14 cellular contexts compared by ENCODE assay signal in the genomic region with DNA sequence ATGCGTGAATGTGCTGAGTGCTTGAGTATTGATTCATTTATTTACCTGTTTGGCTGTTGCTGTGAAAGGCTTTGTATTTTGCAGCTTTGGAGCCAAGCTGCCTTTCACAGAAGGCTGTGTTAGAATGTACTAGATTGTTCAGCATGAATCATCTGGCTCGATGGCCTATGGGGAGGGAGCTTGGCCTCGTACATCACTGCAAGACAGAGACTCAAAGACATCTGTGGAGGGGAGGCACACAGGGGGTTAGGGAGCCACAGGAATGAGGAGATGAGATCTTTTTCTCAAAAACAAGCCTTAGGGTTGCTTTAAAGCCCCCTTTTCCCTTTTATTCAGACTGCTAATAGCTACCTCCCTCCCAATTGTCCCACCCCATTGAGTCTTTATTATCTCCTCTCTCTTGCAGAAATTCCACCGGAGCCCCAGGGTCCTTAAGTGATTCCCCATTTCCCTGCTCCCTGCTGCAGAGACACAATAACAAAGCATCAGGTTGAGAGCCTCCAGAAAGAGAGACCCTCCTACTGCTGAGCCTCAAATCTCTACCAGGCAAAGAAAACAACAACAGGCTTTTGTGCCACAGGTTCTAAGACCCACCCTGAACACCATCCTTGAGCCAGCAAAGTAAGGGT.
DNase-seq lines count a peak whose midpoint lies in the region; ATAC-seq and TF ChIP-seq lines count a peak whose summit lies in the region.
"Had no signal": no experiment of that assay in that cellular context is flagged by ENCODE, and none has a peak within 500 bp of the region (broad histone marks: within the 10 kb centered on the region; RNA-seq: fewer than 3 reads in every experiment).

No MANE protein-coding gene starts in this region.

- no peaks in the 10 kb centered on the region for H3K9me3 ChIP-seq in spleen
- H3K9me3 ChIP-seq in CD8-positive, alpha-beta memory T cell (ENCODE audit: low read length), result no peaks in the 10 kb centered on the region

- POLR2A ChIA-PET in CD8-positive, alpha-beta memory T cell (lab: Charles Lee), result no interaction called here

- no peaks in the 10 kb centered on the region for H3K4me1 ChIP-seq in spleen
- no peaks in the 10 kb centered on the region for H3K4me1 ChIP-seq in CD8-positive, alpha-beta memory T cell (ENCODE audit: insufficient read depth, low read length)

- intact Hi-C loops in head of caudate nucleus (cut with DNase I), result no loop called here
- intact Hi-C loops in spleen (cut with DNase I; ENCODE audit: low total_unique reads), result no loop called here

- TF ChIP-seq POLR2A in spleen (IDR thresholded peaks at IDR 0.05), result no peak

- no peaks in the 10 kb centered on the region for H3K36me3 Mint-ChIP-seq in progenitor cell of endocrine pancreas (ENCODE audit: insufficient read depth)
- H3K36me3 Mint-ChIP-seq in CD8-positive, alpha-beta memory T cell, result no peaks in the 10 kb centered on the region
- H3K36me3 Mint-ChIP-seq: activated naive CD8-positive, alpha-beta T cell; natural killer cell had no signal

- TF ChIP-seq CTCF in progenitor cell of endocrine pancreas (IDR thresholded peaks at IDR 0.05; ENCODE audit: unreplicated experiment) (no peak), spleen (IDR thresholded peaks at IDR 0.05 in 8 of 11, conservative IDR thresholded peaks at IDR 0.05 in 3 of 11) (no peak)

- no peaks in the 10 kb centered on the region for H3K36me3 ChIP-seq in spleen
- no peaks in the 10 kb centered on the region for H3K36me3 ChIP-seq in CD8-positive, alpha-beta memory T cell (ENCODE audit: insufficient read depth, low read length)

- H3K27me3 Mint-ChIP-seq in progenitor cell of endocrine pancreas, result no peaks in the 10 kb centered on the region
- H3K27me3 Mint-ChIP-seq in CD8-positive, alpha-beta memory T cell, result peaks cover 0 to 4% of the 10 kb centered on the region in 2 donors
- H3K27me3 Mint-ChIP-seq: activated naive CD8-positive, alpha-beta T cell; CD4-positive, alpha-beta T cell had no signal

- peak; percentile 79 for DNase-seq in HPDE6-E6E7 (ENCODE audit: extremely low spot score)
- peak in 31 of 58 donors; percentile 5 to 77 (median 29) for DNase-seq in anterior cingulate cortex (lab: John Stamatoyannopoulos, UW)
- DNase-seq in head of caudate nucleus, result peak in 34 of 42 donors; percentile 7 to 80 (median 48)
- no peak for DNase-seq in progenitor cell of endocrine pancreas (ENCODE audit: low spot score, unreplicated experiment)
- no peak for DNase-seq in spleen
- no peak for DNase-seq in NOMO-1 treated with dmso at 0.1 percent for 144 hours (lab: John Stamatoyannopoulos, UW; ENCODE audit: unreplicated experiment)
- DNase-seq in CD8-positive, alpha-beta memory T cell, result no peak
- DNase-seq: CD4-positive, alpha-beta T cell; effector memory CD4-positive, alpha-beta T cell; natural killer cell; NCI-H1694 treated with DMSO at 0.1 percent for 48 hours; T-helper 2 cell had no signal

- H3K4me1 Mint-ChIP-seq in progenitor cell of endocrine pancreas (ENCODE audit: low read depth), result peaks cover 24% of the 10 kb centered on the region
- H3K4me1 Mint-ChIP-seq in CD8-positive, alpha-beta memory T cell, result no peaks in the 10 kb centered on the region
- H3K4me1 Mint-ChIP-seq: natural killer cell had no signal

- CTCF ChIA-PET in CD8-positive, alpha-beta memory T cell (lab: Charles Lee), result no interaction called here

- no peaks in the 10 kb centered on the region for H3K9me3 Mint-ChIP-seq in progenitor cell of endocrine pancreas (ENCODE audit: low read depth)
- peaks cover 0 to 2% (median 0%) of the 10 kb centered on the region in 5 donors for H3K9me3 Mint-ChIP-seq in CD8-positive, alpha-beta memory T cell

- H3K4me3 ChIP-seq in spleen, result no peak overlapping the region
- no peak overlapping the region for H3K4me3 ChIP-seq in CD8-positive, alpha-beta memory T cell (ENCODE audit: low read length)

- ATAC-seq in GM21576 (IDR thresholded peaks at IDR 0.05; ENCODE audit: unreplicated experiment), result no peak
- ATAC-seq: natural killer cell had no signal

- 59 to 70% (median 65%) methylated on average over 4 of the region's 4 CpGs for WGBS in spleen, 5 donors

- H3K27ac ChIP-seq in spleen, result no peak overlapping the region
- H3K27ac ChIP-seq in CD8-positive, alpha-beta memory T cell (ENCODE audit: low read depth, low read length), result no peak overlapping the region

- no peaks in the 10 kb centered on the region for H3K27me3 ChIP-seq in spleen (replicated peaks in 1 of 7)
- H3K27me3 ChIP-seq in CD8-positive, alpha-beta memory T cell (ENCODE audit: insufficient read depth, low read length, poor library complexity, severe bottlenecking), result no peaks in the 10 kb centered on the region

- H3K27ac Mint-ChIP-seq in progenitor cell of endocrine pancreas, result peak overlapping the region; percentile 6
- peak overlapping the region in 1 of 8 donors; percentile 13 for H3K27ac Mint-ChIP-seq in CD8-positive, alpha-beta memory T cell
- H3K27ac Mint-ChIP-seq: activated naive CD8-positive, alpha-beta T cell; CD4-positive, alpha-beta T cell; natural killer cell had no signal

- no peak overlapping the region for H3K4me3 Mint-ChIP-seq in progenitor cell of endocrine pancreas (ENCODE audit: low read depth)
- no peak overlapping the region for H3K4me3 Mint-ChIP-seq in CD8-positive, alpha-beta memory T cell
- H3K4me3 Mint-ChIP-seq: activated naive CD8-positive, alpha-beta T cell; CD4-positive, alpha-beta T cell; natural killer cell had no signal

Comparison
In these comparisons a context has a peak if more than half of its experiments do, and no peak if none do; other contexts are left out.
1. DNase-seq: peak in HPDE6-E6E7 (single experiment), anterior cingulate cortex (31 of 58) and head of caudate nucleus (34 of 42); none in progenitor cell of endocrine pancreas (single experiment), spleen (single experiment), NOMO-1 treated with dmso at 0.1 percent for 144 hours (single experiment) and CD8-positive, alpha-beta memory T cell (0 of 5).